Comparison of ENCODE assay signal across 18 cellular contexts in the genomic region with DNA sequence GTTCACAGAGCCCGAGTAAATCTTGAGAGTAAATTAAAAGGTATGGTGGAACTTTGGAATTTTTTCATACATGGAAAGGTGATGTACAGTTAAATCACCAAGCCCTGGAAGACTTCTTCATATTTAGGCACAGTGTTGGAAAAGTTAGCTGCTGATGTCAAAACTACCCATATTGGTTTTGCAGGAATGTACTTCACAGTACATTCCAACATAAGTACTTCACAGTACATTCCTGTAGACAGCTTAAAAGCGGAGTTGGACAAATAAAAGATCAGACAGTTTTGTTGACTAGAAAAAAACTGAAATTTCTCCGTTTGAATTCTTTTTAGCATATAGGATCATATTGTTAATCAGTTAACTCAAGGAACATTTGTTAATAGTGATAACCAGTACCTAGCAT. TPM values are rescaled to one million over a fixed set of nuclear protein-coding genes. Genes with fewer than 3 reads are reported as not detected.
A peak's percentile ranks its signal among the peaks of the same experiment; 100 is the strongest.
DNase-seq lines count a peak whose midpoint lies in the region; ATAC-seq and TF ChIP-seq lines count a peak whose summit lies in the region.
"Had no signal": no experiment of that assay in that cellular context is flagged by ENCODE, and none has a peak within 500 bp of the region (broad histone marks: within the 10 kb centered on the region; RNA-seq: fewer than 3 reads in every experiment).

No MANE protein-coding gene starts in this region.

- H3K4me3 Mint-ChIP-seq in chondrocyte (ENCODE audit: unreplicated experiment), result peak overlapping the region; percentile 68
- peak overlapping the region; percentile 89 for H3K4me3 Mint-ChIP-seq in type B pancreatic cell
- H3K4me3 Mint-ChIP-seq in CD14-positive monocyte, result no peak overlapping the region
- H3K4me3 Mint-ChIP-seq: stimulated activated naive B cell treated with anti-CD40 and anti-IgM and Interleukin-4, amounts not matched to agents 10 μg/mL and 1 μg/mL and 100 μg/mL, for 72 hours had no signal

- H3K4me1 Mint-ChIP-seq in chondrocyte (ENCODE audit: low read depth) (peaks cover 26% of the 10 kb centered on the region), type B pancreatic cell (ENCODE audit: unreplicated experiment) (peaks cover 12% of the 10 kb centered on the region), CD14-positive monocyte (peaks cover 13% of the 10 kb centered on the region)

- DNase-seq in cardiac muscle cell (ENCODE audit: low read depth in 1 of 2, low spot score in 1 of 2) (peak; percentile 20 to 67), left cardiac atrium (no peak), chondrocyte (ENCODE audit: low spot score) (no peak), left lung (no peak), type B pancreatic cell (ENCODE audit: extremely low spot score, unreplicated experiment) (no peak), GM13976 (ENCODE audit: low spot score) (no peak), CD14-positive monocyte (ENCODE audit: low spot score) (no peak), AG20443 (ENCODE audit: low spot score) (no peak)
- DNase-seq: activated CD8-positive, alpha-beta memory T cell treated with anti-CD3 and anti-CD28 coated beads, Interleukin-2, amount 50 U/mL, for 4 hours; activated naive CD4-positive, alpha-beta T cell; effector memory CD4-positive, alpha-beta T cell; GF-D8; NCI-H1092 treated with DMSO at 0.1 percent for 48 hours; occipital lobe; Right ventricle myocardium superior; stimulated activated naive B cell treated with anti-CD40 and anti-IgM and Interleukin-4, amounts not matched to agents 10 μg/mL and 1 μg/mL and 100 μg/mL, for 72 hours had no signal

- H3K27me3 Mint-ChIP-seq in chondrocyte (ENCODE audit: low read depth) (no peaks in the 10 kb centered on the region), type B pancreatic cell (peaks cover 6% of the 10 kb centered on the region), CD14-positive monocyte (ENCODE audit: low read depth in 3 of 3) (peaks cover 16 to 21% (median 20%) of the 10 kb centered on the region in 3 donors)

- peaks cover 17% of the 10 kb centered on the region for H3K4me1 ChIP-seq in cardiac muscle cell (ENCODE audit: low read depth)
- H3K4me1 ChIP-seq in left lung, result peaks cover 4 to 11% of the 10 kb centered on the region in 2 donors

- H3K4me3 ChIP-seq in cardiac muscle cell (no peak overlapping the region), left lung (no peak overlapping the region)

- H3K36me3 ChIP-seq in cardiac muscle cell (no peaks in the 10 kb centered on the region), left lung (no peaks in the 10 kb centered on the region)

- H3K36me3 Mint-ChIP-seq in chondrocyte (ENCODE audit: low read depth) (peaks cover 8% of the 10 kb centered on the region), type B pancreatic cell (peaks cover 11% of the 10 kb centered on the region), CD14-positive monocyte (peaks cover 3 to 6% of the 10 kb centered on the region in 2 donors)

- H3K9me3 ChIP-seq in cardiac muscle cell (ENCODE audit: low read depth), result no peaks in the 10 kb centered on the region
- peaks cover 0 to 21% of the 10 kb centered on the region in 2 donors for H3K9me3 ChIP-seq in left lung

- peaks cover 21% of the 10 kb centered on the region for H3K9me3 Mint-ChIP-seq in chondrocyte (ENCODE audit: low read depth)
- peaks cover 12% of the 10 kb centered on the region for H3K9me3 Mint-ChIP-seq in type B pancreatic cell
- H3K9me3 Mint-ChIP-seq in CD14-positive monocyte, result peaks cover 14 to 35% (median 20%) of the 10 kb centered on the region in 7 donors

- in situ Hi-C loops in GM13976 (cut with MboI; ENCODE audit: low sequenced_read_pairs, unreplicated experiment), result no loop called here

- no peak overlapping the region for H3K27ac ChIP-seq in cardiac muscle cell
- H3K27ac ChIP-seq in left lung, result no peak overlapping the region

- no peak for TF ChIP-seq CTCF in cardiac muscle cell (IDR thresholded peaks at IDR 0.05; ENCODE audit: low read depth, low read length)
- TF ChIP-seq CTCF in chondrocyte (IDR thresholded peaks at IDR 0.05), result no peak
- TF ChIP-seq CTCF in left lung (IDR thresholded peaks at IDR 0.05), result no peak
- TF ChIP-seq CTCF in type B pancreatic cell (conservative IDR thresholded peaks at IDR 0.05), result no peak
- no peak for TF ChIP-seq CTCF in GM13976 (IDR thresholded peaks at IDR 0.05; ENCODE audit: borderline replicate concordance, control extremely low read depth, extremely low read depth, insufficient read depth, missing control alignments)
- TF ChIP-seq CTCF in CD14-positive monocyte (IDR thresholded peaks at IDR 0.05), result no peak

- ATAC-seq in left cardiac atrium (no peak), left lung (peak; percentile 63)
- ATAC-seq: stimulated activated naive B cell treated with anti-CD40 and anti-IgM and Interleukin-4, amounts not matched to agents 10 μg/mL and 1 μg/mL and 100 μg/mL, for 72 hours had no signal

- H3K27me3 ChIP-seq in cardiac muscle cell (no peaks in the 10 kb centered on the region), left lung (peaks cover 0 to 19% of the 10 kb centered on the region in 2 donors)

- peak overlapping the region; percentile 77 for H3K27ac Mint-ChIP-seq in chondrocyte (ENCODE audit: unreplicated experiment)
- H3K27ac Mint-ChIP-seq in type B pancreatic cell, result peak overlapping the region; percentile 54
- H3K27ac Mint-ChIP-seq in CD14-positive monocyte, result no peak overlapping the region
- H3K27ac Mint-ChIP-seq: stimulated activated naive B cell treated with anti-CD40 and anti-IgM and Interleukin-4, amounts not matched to agents 10 μg/mL and 1 μg/mL and 100 μg/mL, for 72 hours had no signal

- intact Hi-C loops in left cardiac atrium (cut with DNase I), result no loop called here
- intact Hi-C loops in left lung (cut with DNase I), result no loop called here
- intact Hi-C loops in CD14-positive monocyte (cut with micrococcal nuclease), result no loop called here

RNA-seq across cellular contexts. Expression of a gene that starts 1.8 kb away (rescaled TPM):
- total RNA-seq in cardiac muscle cell (16.8 and 20.0 TPM in 2 replicates), left cardiac atrium (1 to 10 TPM; 4.2 to 7.3 TPM), chondrocyte (22.5 to 35.7 TPM (median 24.5 TPM) in 3 replicates), left lung (10 to 100 TPM; 17.0 to 22.9 TPM), type B pancreatic cell (ENCODE audit: low replicate concordance) (22.0 and 24.1 TPM in 2 replicates)
- polyA plus RNA-seq in cardiac muscle cell (10.9 TPM in 2 replicates), CD14-positive monocyte (under 1 TPM in 1 of 2 donors, not detected in 1; 0.13 TPM)
- total RNA-seq: A673; T-helper 2 cell treated with Interferon-gamma antibody and Interleukin-4, amounts not matched to agents 100 ng/mL and 5 ng/mL, for 36 hours had no signal

Comparison
In these comparisons a context has a peak if more than half of its experiments do, and no peak if none do; other contexts are left out.
1. DNase-seq: peak in cardiac muscle cell (2 of 2); none in left cardiac atrium (single experiment), chondrocyte (single experiment), left lung (0 of 2), type B pancreatic cell (single experiment), GM13976 (single experiment), CD14-positive monocyte (single experiment) and AG20443 (single experiment).
2. H3K27ac Mint-ChIP-seq: peak in chondrocyte (single experiment) and type B pancreatic cell (single experiment); none in CD14-positive monocyte (0 of 7).
3. H3K4me3 Mint-ChIP-seq: peak in chondrocyte (single experiment) and type B pancreatic cell (single experiment); none in CD14-positive monocyte (0 of 2).